ENCODE assay signal across 8 cellular contexts in genomic region chr18:27599202-27599829, GRCh38.
DNase-seq lines count a peak whose midpoint lies in the region; ATAC-seq lines count a peak whose summit lies in the region.

No MANE protein-coding gene starts in this region.

- H3K27ac Mint-ChIP-seq in T-cell: no peak overlapping the region

- H3K36me3 Mint-ChIP-seq in T-cell: no peaks in the 10 kb centered on the region

- no peak overlapping the region for H3K4me3 Mint-ChIP-seq in T-cell

- CTCF ChIA-PET in T-cell (lab: Charles Lee): interaction anchor here (0.6 to 0.9 kb wide), 2 partner anchors 26 to 762 kb away, joined by 3 to 4 read pairs; no protein-coding TSS in a partner anchor

- H3K9me3 Mint-ChIP-seq in T-cell: peaks cover 0 to 9% (median under 1%) of the 10 kb centered on the region in 3 donors

- peak; percentile 75 for ATAC-seq in GM18868 (IDR thresholded peaks at IDR 0.05; ENCODE audit: unreplicated experiment)
- peak; percentile 73 for ATAC-seq in HG03097 (IDR thresholded peaks at IDR 0.05; ENCODE audit: low FRiP score, unreplicated experiment)
- no peak for ATAC-seq in stimulated activated naive CD8-positive, alpha-beta T cell treated with anti-CD3 and anti-CD28 coated beads, Interleukin-15, Interleukin-2, amounts not matched to agents 100 U/mL and 50 U/mL, for 24 hours
- ATAC-seq in T-cell (replicated peaks in 1 of 4): no peak

- H3K4me1 Mint-ChIP-seq in T-cell: no peaks in the 10 kb centered on the region

- POLR2A ChIA-PET in T-cell (lab: Charles Lee): no interaction called here

- peak; percentile 71 for DNase-seq in D341Med (ENCODE audit: low spot score)
- DNase-seq in NCI-H2196 treated with DMSO at 0.1 percent for 48 hours (lab: John Stamatoyannopoulos, UW; ENCODE audit: unreplicated experiment): peak; percentile 43
- peak in 39 of 58 donors; percentile 1 to 58 (median 12) for DNase-seq in anterior cingulate cortex (lab: John Stamatoyannopoulos, UW)
- peak; percentile 55 for DNase-seq in iPS-NIHi7 (ENCODE audit: extremely low spot score)
- DNase-seq in stimulated activated naive CD8-positive, alpha-beta T cell treated with anti-CD3 and anti-CD28 coated beads, Interleukin-15, Interleukin-2, amounts not matched to agents 100 U/mL and 50 U/mL, for 24 hours: peak; percentile 35
- DNase-seq in T-cell: no peak

- peaks cover 0 to 4% of the 10 kb centered on the region in 2 donors for H3K27me3 Mint-ChIP-seq in T-cell

Comparison
In these comparisons a context has a peak if more than half of its experiments do, and no peak if none do; other contexts are left out.
1. DNase-seq: peak in D341Med (single experiment), NCI-H2196 treated with DMSO at 0.1 percent for 48 hours (single experiment), anterior cingulate cortex (39 of 58), iPS-NIHi7 (single experiment) and stimulated activated naive CD8-positive, alpha-beta T cell treated with anti-CD3 and anti-CD28 coated beads, Interleukin-15, Interleukin-2, amounts not matched to agents 100 U/mL and 50 U/mL, for 24 hours (single experiment); none in T-cell (0 of 34).
2. ATAC-seq: peak in GM18868 (single experiment) and HG03097 (single experiment); none in stimulated activated naive CD8-positive, alpha-beta T cell treated with anti-CD3 and anti-CD28 coated beads, Interleukin-15, Interleukin-2, amounts not matched to agents 100 U/mL and 50 U/mL, for 24 hours (single experiment) and T-cell (0 of 4).